In genomic region chr4:40228497-40229365, GRCh38 we compare ENCODE assay signal across 8 cellular contexts. TPM values are rescaled to one million over a fixed set of nuclear protein-coding genes. Genes with fewer than 3 reads are reported as not detected.
DNase-seq lines count a peak whose midpoint lies in the region; ATAC-seq and TF ChIP-seq lines count a peak whose summit lies in the region.

No MANE protein-coding gene starts in this region.

- H3K4me1 Mint-ChIP-seq in brain: peaks cover 8% of the 10 kb centered on the region
- peaks cover 99% of the 10 kb centered on the region for H3K4me1 Mint-ChIP-seq in stimulated activated naive CD8-positive, alpha-beta T cell treated with anti-CD3 and anti-CD28 coated beads, Interleukin-15, Interleukin-2, amounts not matched to agents 100 ng/mL and 50 ng/mL, for 24 hours (ENCODE audit: low read depth)

- no peaks in the 10 kb centered on the region for H3K36me3 Mint-ChIP-seq in brain
- H3K36me3 Mint-ChIP-seq in stimulated activated naive CD8-positive, alpha-beta T cell treated with anti-CD3 and anti-CD28 coated beads, Interleukin-15, Interleukin-2, amounts not matched to agents 100 ng/mL and 50 ng/mL, for 24 hours (ENCODE audit: low read depth): peaks cover 82% of the 10 kb centered on the region

- no peak overlapping the region for H3K27ac Mint-ChIP-seq in brain
- peak overlapping the region; percentile 99 for H3K27ac Mint-ChIP-seq in stimulated activated naive CD8-positive, alpha-beta T cell treated with anti-CD3 and anti-CD28 coated beads, Interleukin-15, Interleukin-2, amounts not matched to agents 100 ng/mL and 50 ng/mL, for 24 hours

- H3K9me3 ChIP-seq in heart left ventricle: no peaks in the 10 kb centered on the region

- H3K4me1 ChIP-seq in heart left ventricle: peaks cover 0 to 46% (median 0%) of the 10 kb centered on the region in 12 donors

- no peaks in the 10 kb centered on the region for H3K27me3 Mint-ChIP-seq in brain
- no peaks in the 10 kb centered on the region for H3K27me3 Mint-ChIP-seq in stimulated activated naive CD8-positive, alpha-beta T cell treated with anti-CD3 and anti-CD28 coated beads, Interleukin-15, Interleukin-2, amounts not matched to agents 100 ng/mL and 50 ng/mL, for 24 hours

- 91 to 95% (median 92%) methylated on average over 10 of the region's 10 CpGs for WGBS in heart left ventricle, 4 donors

- intact Hi-C loops in heart left ventricle (cut with DNase I): no loop called here

- no peaks in the 10 kb centered on the region for H3K27me3 ChIP-seq in heart left ventricle

- no peaks in the 10 kb centered on the region for H3K9me3 Mint-ChIP-seq in brain
- no peaks in the 10 kb centered on the region for H3K9me3 Mint-ChIP-seq in stimulated activated naive CD8-positive, alpha-beta T cell treated with anti-CD3 and anti-CD28 coated beads, Interleukin-15, Interleukin-2, amounts not matched to agents 100 ng/mL and 50 ng/mL, for 24 hours

- H3K36me3 ChIP-seq in heart left ventricle: no peaks in the 10 kb centered on the region

- H3K27ac ChIP-seq in heart left ventricle: peak overlapping the region in 1 of 12 donors; percentile 57

- no peak overlapping the region for H3K4me3 ChIP-seq in heart left ventricle

- TF ChIP-seq CTCF in brain (conservative IDR thresholded peaks at IDR 0.05): peak; percentile 20 to 29
- peak in 2 of 12 donors; percentile 10 to 23 for TF ChIP-seq CTCF in heart left ventricle (IDR thresholded peaks at IDR 0.05)

- ATAC-seq in HG03354 (IDR thresholded peaks at IDR 0.05; ENCODE audit: poor library complexity, severe bottlenecking, unreplicated experiment) (peak; percentile 60), heart left ventricle (no peak)

- no peak overlapping the region for H3K4me3 Mint-ChIP-seq in brain
- H3K4me3 Mint-ChIP-seq in stimulated activated naive CD8-positive, alpha-beta T cell treated with anti-CD3 and anti-CD28 coated beads, Interleukin-15, Interleukin-2, amounts not matched to agents 100 ng/mL and 50 ng/mL, for 24 hours: peak overlapping the region; percentile 77

- TF ChIP-seq POLR2A in heart left ventricle (IDR thresholded peaks at IDR 0.05): no peak

- DNase-seq in CD1c-positive myeloid dendritic cell (ENCODE audit: extremely low spot score) (peak; percentile 23), GM19238 (ENCODE audit: insufficient read length, low spot score) (peak; percentile 30), amniotic stem cell (lab: John Stamatoyannopoulos, UW) (no peak), putamen (ENCODE audit: low spot score) (no peak), heart left ventricle (no peak)

RNA-seq across cellular contexts. Expression of gene RHOH, which starts 31.9 kb away (rescaled TPM):
- polyA plus RNA-seq in brain (ENCODE audit: insufficient read depth, low read depth, low replicate concordance) (not detected), heart left ventricle (under 1 TPM in 1 of 2 donors, not detected in 1; 0.35 TPM)
- 1 to 10 TPM in 2 of 9 donors, under 1 TPM in 3, not detected in 4; 0.30 to 6.6 (median 0.63) TPM for total RNA-seq in heart left ventricle

Comparison
In these comparisons a context has a peak if more than half of its experiments do, and no peak if none do; other contexts are left out.
1. DNase-seq: peak in CD1c-positive myeloid dendritic cell (single experiment) and GM19238 (single experiment); none in amniotic stem cell (single experiment), putamen (single experiment) and heart left ventricle (0 of 5).